ENCODE assay signal across 26 cellular contexts in the genomic region with DNA sequence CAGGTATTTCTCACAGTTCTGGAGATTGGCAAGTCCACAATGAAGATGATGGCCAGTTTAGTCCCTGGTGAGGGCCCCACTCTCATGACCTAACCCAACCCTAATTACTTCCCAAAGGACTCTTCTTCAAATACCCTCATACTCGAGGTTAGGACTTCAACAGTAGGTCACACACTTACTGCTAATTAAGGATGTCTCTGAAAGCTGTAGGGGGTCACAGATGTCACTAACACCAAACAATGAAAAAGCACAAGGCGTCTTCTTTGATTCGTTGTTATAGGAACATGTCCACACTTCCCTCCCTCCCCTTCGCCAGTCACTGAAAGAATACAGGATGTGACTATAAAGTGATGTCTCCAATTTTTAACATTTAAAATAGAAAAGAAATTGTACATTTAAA.
"Had no signal": no experiment of that assay in that cellular context is flagged by ENCODE, and none has a peak within 500 bp of the region (broad histone marks: within the 10 kb centered on the region; RNA-seq: fewer than 3 reads in every experiment).

No MANE protein-coding gene starts in this region.

- H3K4me1 ChIP-seq: gastrocnemius medialis, heart left ventricle, pancreas, right lobe of liver, tibial nerve, upper lobe of left lung had no signal

- H3K27ac ChIP-seq: dorsolateral prefrontal cortex, epithelial cell of prostate, gastrocnemius medialis, heart left ventricle, neutrophil, pancreas, right lobe of liver, thoracic aorta, tibial nerve, upper lobe of left lung had no signal

- H3K4me3 ChIP-seq: dorsolateral prefrontal cortex, gastrocnemius medialis, heart left ventricle, lung, pancreas, right lobe of liver, thoracic aorta, tibial nerve, upper lobe of left lung had no signal

- H3K27me3 ChIP-seq: dorsolateral prefrontal cortex, gastrocnemius medialis, heart left ventricle, neutrophil, pancreas, right lobe of liver, tibial nerve, upper lobe of left lung had no signal

- DNase-seq: dorsolateral prefrontal cortex; effector CD4-positive, alpha-beta T cell; foreskin fibroblast; gastrocnemius medialis; heart left ventricle; hippocampal formation; kidney glomerular epithelial cell; left ventricle myocardium superior; mesenchymal stem cell; midbrain; naive thymus-derived CD4-positive, alpha-beta T cell; pancreas; right lobe of liver; small intestine; stimulated activated CD4-positive, alpha-beta T cell treated with anti-CD3 and anti-CD28 coated beads, Interleukin-15, amount 100 ng/mL, for 24 hours; stimulated activated CD4-positive, alpha-beta T cell treated with anti-CD3 and anti-CD28 coated beads, Interleukin-2, amount 100 ng/mL, for 48 hours; stimulated activated naive B cell treated with anti-CD40 and anti-IgM and Interleukin-4, amounts not matched to agents 10 μg/mL and 1 μg/mL and 100 μg/mL, for 72 hours; upper lobe of left lung had no signal

- H3K36me3 ChIP-seq: gastrocnemius medialis, heart left ventricle, neutrophil, pancreas, right lobe of liver, thoracic aorta, tibial nerve, upper lobe of left lung had no signal

- FAIRE-seq: colon, islet of Langerhans, pancreas, small intestine, urothelium cell line had no signal

- H3K9me3 ChIP-seq: gastrocnemius medialis, heart left ventricle, neutrophil, pancreas, right lobe of liver, thoracic aorta, tibial nerve, upper lobe of left lung had no signal
